Comparison of ENCODE assay signal across 10 cellular contexts in the genomic region with DNA sequence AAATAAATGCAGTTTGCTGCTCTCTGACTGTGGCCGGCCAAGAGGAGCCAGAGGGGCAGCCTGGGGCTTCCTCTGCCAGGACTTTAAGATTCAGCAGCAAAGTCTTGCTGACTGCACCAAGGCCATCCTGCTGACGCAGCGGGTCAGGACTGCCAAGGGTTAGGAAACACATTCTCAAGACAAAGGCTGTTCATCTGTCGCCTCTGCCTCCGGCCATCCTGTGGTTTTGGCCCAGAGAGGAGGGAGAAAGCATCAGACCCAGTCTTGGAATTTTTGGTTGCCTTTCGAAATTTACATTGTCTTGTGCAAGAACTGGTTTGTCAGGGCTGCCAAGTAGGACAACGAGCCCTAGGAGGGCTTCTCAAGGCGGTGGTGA. TPM values are rescaled to one million over a fixed set of nuclear protein-coding genes. Genes with fewer than 3 reads are reported as not detected.
DNase-seq lines count a peak whose midpoint lies in the region; ATAC-seq and TF ChIP-seq lines count a peak whose summit lies in the region.
"Had no signal": no experiment of that assay in that cellular context is flagged by ENCODE, and none has a peak within 500 bp of the region (broad histone marks: within the 10 kb centered on the region; RNA-seq: fewer than 3 reads in every experiment).

No MANE protein-coding gene starts in this region.

- no peak for TF ChIP-seq POLR2A in esophagus squamous epithelium (IDR thresholded peaks at IDR 0.05)

- H3K4me3 ChIP-seq in AG04450 (ENCODE audit: low read depth, low read length) = no peak overlapping the region
- no peak overlapping the region for H3K4me3 ChIP-seq in esophagus squamous epithelium
- H3K4me3 ChIP-seq in CD8-positive, alpha-beta memory T cell (ENCODE audit: low read length) = no peak overlapping the region

- H3K27me3 Mint-ChIP-seq in nephron (ENCODE audit: low read depth) = no peaks in the 10 kb centered on the region
- H3K27me3 Mint-ChIP-seq in CD8-positive, alpha-beta memory T cell = no peaks in the 10 kb centered on the region

- POLR2A ChIA-PET in AG04450 (lab: Yijun Ruan, JAX) = interaction anchor here (1.1 to 1.9 kb wide), 3 partner anchors 11 to 111 kb away, joined by 3 to 5 read pairs (median 4); no protein-coding TSS in a partner anchor
- POLR2A ChIA-PET in CD8-positive, alpha-beta memory T cell (lab: Charles Lee) = no interaction called here

- CTCF ChIA-PET in AG04450 (lab: Charles Lee) = interaction anchor here (0.6 to 4.3 kb wide), 4 partner anchors 68 to 448 kb away, joined by 3 to 23 read pairs (median 8); no protein-coding TSS in a partner anchor
- CTCF ChIA-PET in CD8-positive, alpha-beta memory T cell (lab: Charles Lee) = interaction anchor here (0.8 to 1.1 kb wide), 5 partner anchors 25 to 448 kb away, joined by 3 read pairs; no protein-coding TSS in a partner anchor

- peaks cover 8 to 68% (median 43%) of the 10 kb centered on the region in 3 donors for H3K4me1 ChIP-seq in esophagus squamous epithelium
- peaks cover 12% of the 10 kb centered on the region for H3K4me1 ChIP-seq in CD8-positive, alpha-beta memory T cell (ENCODE audit: insufficient read depth, low read length)

- peak; percentile 71 for DNase-seq in AG04450 (ENCODE audit: low read depth, low spot score)
- DNase-seq in RPMI7951 (ENCODE audit: low read depth) = peak; percentile 99
- peak; percentile 46 for DNase-seq in esophagus squamous epithelium (lab: John Stamatoyannopoulos, UW)
- no peak for DNase-seq in CD8-positive, alpha-beta memory T cell
- DNase-seq in GF-D8 (lab: John Stamatoyannopoulos, UW) = no peak
- no peak for DNase-seq in SHP77 (lab: John Stamatoyannopoulos, UW)

- peaks cover 0 to 28% (median 0%) of the 10 kb centered on the region in 3 donors for H3K36me3 ChIP-seq in esophagus squamous epithelium
- H3K36me3 ChIP-seq in CD8-positive, alpha-beta memory T cell (ENCODE audit: insufficient read depth, low read length) = no peaks in the 10 kb centered on the region

- H3K4me1 Mint-ChIP-seq in nephron = peaks cover 75% of the 10 kb centered on the region
- peaks cover 7 to 11% (median 9%) of the 10 kb centered on the region in 3 donors for H3K4me1 Mint-ChIP-seq in CD8-positive, alpha-beta memory T cell

- no peak overlapping the region for H3K4me3 Mint-ChIP-seq in nephron
- H3K4me3 Mint-ChIP-seq in CD8-positive, alpha-beta memory T cell = no peak overlapping the region

- H3K27ac Mint-ChIP-seq in nephron = peak overlapping the region; percentile 87 to 96 (median 89)
- H3K27ac Mint-ChIP-seq in CD8-positive, alpha-beta memory T cell = no peak overlapping the region

- 25 to 32% methylated on average over 3 to 6 of the region's 8 CpGs for WGBS in esophagus squamous epithelium, 2 donors

- H3K27ac ChIP-seq in AG04450 (ENCODE audit: low read depth, low read length) (peak overlapping the region; percentile 89), esophagus squamous epithelium (peak overlapping the region in 3 of 4 donors; percentile 75 to 90 (median 79))
- no peak overlapping the region for H3K27ac ChIP-seq in CD8-positive, alpha-beta memory T cell (ENCODE audit: low read depth, low read length)
- H3K27ac ChIP-seq: C4-2B had no signal

- TF ChIP-seq CTCF in AG04450 (IDR thresholded peaks at IDR 0.05; ENCODE audit: low read depth, low read length) (no peak), esophagus squamous epithelium (IDR thresholded peaks at IDR 0.05) (no peak), nephron (IDR thresholded peaks at IDR 0.05; ENCODE audit: unreplicated experiment in 3 of 3) (no peak)

- no peaks in the 10 kb centered on the region for H3K9me3 Mint-ChIP-seq in nephron
- H3K9me3 Mint-ChIP-seq in CD8-positive, alpha-beta memory T cell = no peaks in the 10 kb centered on the region

- H3K36me3 Mint-ChIP-seq in nephron (ENCODE audit: low read depth) = peaks cover 22% of the 10 kb centered on the region
- H3K36me3 Mint-ChIP-seq in CD8-positive, alpha-beta memory T cell = peaks cover 3 to 38% (median 8%) of the 10 kb centered on the region in 3 donors

- H3K9me3 ChIP-seq in AG04450 (ENCODE audit: control insufficient read depth, insufficient read depth, low read length) (no peaks in the 10 kb centered on the region), esophagus squamous epithelium (no peaks in the 10 kb centered on the region)
- no peaks in the 10 kb centered on the region for H3K9me3 ChIP-seq in CD8-positive, alpha-beta memory T cell (ENCODE audit: low read length)

- ATAC-seq in HG03457 (IDR thresholded peaks at IDR 0.05; ENCODE audit: unreplicated experiment) = no peak

- H3K27me3 ChIP-seq in AG04450 (ENCODE audit: control insufficient read depth, insufficient read depth, low read length) = no peaks in the 10 kb centered on the region
- no peaks in the 10 kb centered on the region for H3K27me3 ChIP-seq in esophagus squamous epithelium
- H3K27me3 ChIP-seq in CD8-positive, alpha-beta memory T cell (ENCODE audit: insufficient read depth, low read length, poor library complexity, severe bottlenecking) = no peaks in the 10 kb centered on the region

- intact Hi-C loops in esophagus squamous epithelium (cut with DNase I) = loop anchor here (10.0 kb wide), 1 partner anchor 119 kb away; the partner anchor contains the start of gene PLXND1

RNA-seq across cellular contexts. Expression of gene RHO, which starts 42.8 kb away (rescaled TPM):
- not detected in 2 replicates for polyA plus RNA-seq in AG04450 (2011; rRNA removed)
- not detected in 2 replicates for polyA minus RNA-seq in AG04450 (2011; rRNA and poly(A)+ RNA removed)
- total RNA-seq in RPMI7951 (2014; rRNA removed; shearing (Covaris generic)) = not detected in 2 replicates
- total RNA-seq in esophagus squamous epithelium = not detected
- not detected for total RNA-seq in CD8-positive, alpha-beta memory T cell
- polyA plus RNA-seq in CD8-positive, alpha-beta memory T cell = not detected
- polyA plus RNA-seq: esophagus had no signal

RNA-seq across cellular contexts. Expression of gene IFT122, which starts 45.6 kb away (rescaled TPM):
- 14.0 and 14.3 TPM in 2 replicates for polyA plus RNA-seq in AG04450 (2011; rRNA removed)
- polyA minus RNA-seq in AG04450 (2011; rRNA and poly(A)+ RNA removed) = 31.4 and 48.7 TPM in 2 replicates
- total RNA-seq in RPMI7951 (2014; rRNA removed; shearing (Covaris generic)) = 17.9 and 20.5 TPM in 2 replicates
- 10 to 100 TPM in 2 of 4 donors, 1 to 10 TPM in 2; 6.0 to 26.5 (median 11.5) TPM for total RNA-seq in esophagus squamous epithelium
- 10 to 100 TPM; 16.4 to 16.5 TPM for total RNA-seq in CD8-positive, alpha-beta memory T cell
- polyA plus RNA-seq in CD8-positive, alpha-beta memory T cell = 4.3 TPM

RNA-seq across cellular contexts. Expression of gene MBD4, which starts 45.9 kb away (rescaled TPM):
- 26.2 and 35.6 TPM in 2 replicates for polyA plus RNA-seq in AG04450 (2011; rRNA removed)
- 8.1 and 17.2 TPM in 2 replicates for polyA minus RNA-seq in AG04450 (2011; rRNA and poly(A)+ RNA removed)
- total RNA-seq in RPMI7951 (2014; rRNA removed; shearing (Covaris generic)) = 26.4 and 37.5 TPM in 2 replicates
- total RNA-seq in esophagus squamous epithelium = 10 to 100 TPM; 10.9 to 21.5 (median 17.6) TPM
- total RNA-seq in CD8-positive, alpha-beta memory T cell = 10 to 100 TPM; 48.0 to 48.1 TPM
- polyA plus RNA-seq in CD8-positive, alpha-beta memory T cell = 33.2 TPM

RNA-seq across cellular contexts. Expression of gene EFCAB12, which starts 57.2 kb away (rescaled TPM):
- 0.07 and 0.19 TPM in 2 replicates for polyA plus RNA-seq in AG04450 (2011; rRNA removed)
- polyA minus RNA-seq in AG04450 (2011; rRNA and poly(A)+ RNA removed) = 0.18 and 0.22 TPM in 2 replicates
- 0.20 TPM in 1 of 2 replicates, not detected in the other for total RNA-seq in RPMI7951 (2014; rRNA removed; shearing (Covaris generic))
- under 1 TPM in 1 of 4 donors, not detected in 3; under 0.01 TPM for total RNA-seq in esophagus squamous epithelium
- under 1 TPM; 0.39 to 0.40 TPM for total RNA-seq in CD8-positive, alpha-beta memory T cell
- polyA plus RNA-seq in CD8-positive, alpha-beta memory T cell = 0.21 TPM

RNA-seq across cellular contexts. Expression of gene H1-8, which starts 57.3 kb away (rescaled TPM):
- polyA plus RNA-seq in AG04450 (2011; rRNA removed) = not detected in 2 replicates
- polyA minus RNA-seq in AG04450 (2011; rRNA and poly(A)+ RNA removed) = not detected in 2 replicates
- not detected in 2 replicates for total RNA-seq in RPMI7951 (2014; rRNA removed; shearing (Covaris generic))
- total RNA-seq in esophagus squamous epithelium = not detected
- total RNA-seq in CD8-positive, alpha-beta memory T cell = not detected
- polyA plus RNA-seq in CD8-positive, alpha-beta memory T cell = not detected
- polyA plus RNA-seq: esophagus had no signal

Comparison
In these comparisons a context has a peak if more than half of its experiments do, and no peak if none do; other contexts are left out.
1. DNase-seq: peak in AG04450 (single experiment), RPMI7951 (single experiment) and esophagus squamous epithelium (single experiment); none in CD8-positive, alpha-beta memory T cell (0 of 5), GF-D8 (single experiment) and SHP77 (0 of 2).
2. H3K27ac Mint-ChIP-seq: peak in nephron (3 of 3); none in CD8-positive, alpha-beta memory T cell (0 of 8).